ENCODE assay signal across 8 cellular contexts in genomic region chr3:4474683-4475490, GRCh38. TPM values are rescaled to one million over a fixed set of nuclear protein-coding genes. Genes with fewer than 3 reads are reported as not detected.
DNase-seq lines count a peak whose midpoint lies in the region; ATAC-seq and TF ChIP-seq lines count a peak whose summit lies in the region.

No MANE protein-coding gene starts in this region.

- H3K27me3 ChIP-seq in naive thymus-derived CD4-positive, alpha-beta T cell (ENCODE audit: control insufficient read depth in 2 of 2, insufficient read depth in 2 of 2, low read length in 2 of 2) = no peaks in the 10 kb centered on the region

- H3K4me3 ChIP-seq in GM12865 (ENCODE audit: low read depth, low read length) = no peak overlapping the region
- peak overlapping the region in 1 of 2 donors; percentile 5 for H3K4me3 ChIP-seq in cardiac fibroblast (replicated peaks in 1 of 2; ENCODE audit: low read depth in 2 of 2, low read length in 2 of 2)
- no peak overlapping the region for H3K4me3 ChIP-seq in naive thymus-derived CD4-positive, alpha-beta T cell (ENCODE audit: low read length)

- H3K4me3 Mint-ChIP-seq in naive thymus-derived CD4-positive, alpha-beta T cell = peak overlapping the region in 1 of 10 donors; percentile 47

- DNase-seq in GM12865 (ENCODE audit: low read depth) (peak; percentile 66), HCEC 1CT (peak; percentile 72), NOMO-1 (lab: John Stamatoyannopoulos, UW; ENCODE audit: unreplicated experiment in 2 of 2) (peak; percentile 96 to 100), cardiac fibroblast (ENCODE audit: low read depth in 2 of 2) (peak; percentile 77 to 94), D341Med (ENCODE audit: low spot score) (no peak), germinal center (ENCODE audit: low spot score) (no peak), NCI-H1105 (lab: John Stamatoyannopoulos, UW) (no peak)
- DNase-seq in naive thymus-derived CD4-positive, alpha-beta T cell = no peak

- peaks cover 0 to 1% (median 0%) of the 10 kb centered on the region in 5 donors for H3K36me3 Mint-ChIP-seq in naive thymus-derived CD4-positive, alpha-beta T cell

- no peaks in the 10 kb centered on the region for H3K9me3 ChIP-seq in naive thymus-derived CD4-positive, alpha-beta T cell (ENCODE audit: control insufficient read depth in 2 of 3, low read length in 3 of 3)

- H3K27ac Mint-ChIP-seq in naive thymus-derived CD4-positive, alpha-beta T cell = peak overlapping the region in 1 of 9 donors; percentile 29

- intact Hi-C loops in naive thymus-derived CD4-positive, alpha-beta T cell (cut with micrococcal nuclease) = no loop called here

- H3K36me3 ChIP-seq in naive thymus-derived CD4-positive, alpha-beta T cell (ENCODE audit: control insufficient read depth in 2 of 3, insufficient read depth in 3 of 3, low read length in 3 of 3) = no peaks in the 10 kb centered on the region

- POLR2A ChIA-PET in naive thymus-derived CD4-positive, alpha-beta T cell (lab: Charles Lee) = no interaction called here

- no peaks in the 10 kb centered on the region for H3K4me1 ChIP-seq in naive thymus-derived CD4-positive, alpha-beta T cell (ENCODE audit: control insufficient read depth in 2 of 2, insufficient read depth in 2 of 2, low read length in 2 of 2)

- H3K4me1 Mint-ChIP-seq in naive thymus-derived CD4-positive, alpha-beta T cell = peaks cover 0 to 7% (median 0%) of the 10 kb centered on the region in 7 donors

- peak; percentile 94 for ATAC-seq in naive thymus-derived CD4-positive, alpha-beta T cell

- H3K27me3 Mint-ChIP-seq in naive thymus-derived CD4-positive, alpha-beta T cell = peaks cover 10 to 30% (median 25%) of the 10 kb centered on the region in 5 donors

- no peak overlapping the region for H3K27ac ChIP-seq in naive thymus-derived CD4-positive, alpha-beta T cell (ENCODE audit: low read depth, low read length)

- TF ChIP-seq CTCF in GM12865 (IDR thresholded peaks at IDR 0.05; ENCODE audit: insufficient read depth, low read depth, low read length, missing control alignments) = no peak
- no peak for TF ChIP-seq CTCF in cardiac fibroblast (IDR thresholded peaks at IDR 0.05; ENCODE audit: low read depth, low read length)

- CTCF ChIA-PET in naive thymus-derived CD4-positive, alpha-beta T cell (lab: Charles Lee) = interaction anchor here (0.8 kb wide), 1 partner anchor 15 kb away, joined by 5 read pairs; no protein-coding TSS in a partner anchor

- peaks cover 0 to 2% (median 0%) of the 10 kb centered on the region in 11 donors for H3K9me3 Mint-ChIP-seq in naive thymus-derived CD4-positive, alpha-beta T cell

RNA-seq across cellular contexts. Expression of gene SUMF1, which starts 7.8 kb away (rescaled TPM):
- total RNA-seq in naive thymus-derived CD4-positive, alpha-beta T cell = 10 to 100 TPM in 4 of 5 experiments, 1 to 10 TPM in 1; 9.2 to 20.0 (median 16.0) TPM
- 10 to 100 TPM; 28.6 to 31.0 TPM for polyA plus RNA-seq in naive thymus-derived CD4-positive, alpha-beta T cell

RNA-seq across cellular contexts. Expression of gene ITPR1, which starts 18.3 kb away (rescaled TPM):
- 100 to 1,000 TPM in 1 of 5 experiments, 10 to 100 TPM in 4; 66.7 to 118 (median 90.7) TPM for total RNA-seq in naive thymus-derived CD4-positive, alpha-beta T cell
- 10 to 100 TPM; 15.1 to 15.3 TPM for polyA plus RNA-seq in naive thymus-derived CD4-positive, alpha-beta T cell

Comparison
In these comparisons a context has a peak if more than half of its experiments do, and no peak if none do; other contexts are left out.
1. DNase-seq: peak in GM12865 (single experiment), HCEC 1CT (single experiment), NOMO-1 (2 of 2) and cardiac fibroblast (2 of 2); none in naive thymus-derived CD4-positive, alpha-beta T cell (0 of 9), D341Med (single experiment), germinal center (single experiment) and NCI-H1105 (single experiment).